Comparison of ENCODE assay signal across 10 cellular contexts in genomic region chr2:135986507-135986906, GRCh38. TPM values are rescaled to one million over a fixed set of nuclear protein-coding genes. Genes with fewer than 3 reads are reported as not detected.
DNase-seq lines count a peak whose midpoint lies in the region; ATAC-seq and TF ChIP-seq lines count a peak whose summit lies in the region.
"Had no signal": no experiment of that assay in that cellular context is flagged by ENCODE, and none has a peak within 500 bp of the region (broad histone marks: within the 10 kb centered on the region; RNA-seq: fewer than 3 reads in every experiment).

No MANE protein-coding gene starts in this region.

- no peak overlapping the region for H3K4me3 ChIP-seq in KMS-11 (IDR thresholded peaks at IDR 0.05; ENCODE audit: insufficient read depth, low read depth, low read length)
- peak overlapping the region; percentile 90 for H3K4me3 ChIP-seq in adipocyte (ENCODE audit: low read length)
- peak overlapping the region; percentile 92 for H3K4me3 ChIP-seq in parathyroid adenoma (ENCODE audit: low read depth, low read length)
- H3K4me3 ChIP-seq in mesenchymal stem cell (ENCODE audit: insufficient read depth in 1 of 2, low read depth in 1 of 2, low read length in 2 of 2) = peak overlapping the region in 1 of 2 experiments; percentile 85

- H3K9ac ChIP-seq in KMS-11 (no peak overlapping the region), adipocyte (ENCODE audit: low read length) (no peak overlapping the region), parathyroid adenoma (no peak overlapping the region), mesenchymal stem cell (ENCODE audit: low read length) (no peak overlapping the region)
- H3K9ac ChIP-seq: neural progenitor cell had no signal

- no peaks in the 10 kb centered on the region for H3K9me3 ChIP-seq in adipocyte (ENCODE audit: control insufficient read depth, low read length)
- no peaks in the 10 kb centered on the region for H3K9me3 ChIP-seq in parathyroid adenoma (ENCODE audit: control insufficient read depth, low read length)
- no peaks in the 10 kb centered on the region for H3K9me3 ChIP-seq in mesenchymal stem cell (ENCODE audit: control insufficient read depth, low read length)

- H3K27ac Mint-ChIP-seq in T-helper 2 cell treated with Interferon-gamma antibody and Interleukin-4, amounts not matched to agents 5 μg/mL and 100 μg/mL, for 36 hours = peak overlapping the region; percentile 97

- no peak for DNase-seq in T-helper 2 cell treated with Interferon-gamma antibody and Interleukin-4, amounts not matched to agents 5 μg/mL and 100 μg/mL, for 36 hours (ENCODE audit: low spot score)
- DNase-seq in T-helper 2 cell = no peak
- no peak for DNase-seq in adipocyte (ENCODE audit: low read depth)
- no peak for DNase-seq in mesenchymal stem cell
- DNase-seq: NCI-H146 had no signal

- H3K4me1 ChIP-seq in KMS-11 (ENCODE audit: low read depth, poor library complexity, severe bottlenecking) (peaks cover 20% of the 10 kb centered on the region), adipocyte (ENCODE audit: control insufficient read depth, insufficient read depth, low read length) (peaks cover 20% of the 10 kb centered on the region), parathyroid adenoma (no peaks in the 10 kb centered on the region), mesenchymal stem cell (ENCODE audit: control insufficient read depth, insufficient read depth, low read depth, low read length) (peaks cover 3% of the 10 kb centered on the region)

- no peak overlapping the region for H2BK120ac ChIP-seq in mesenchymal stem cell (ENCODE audit: low read depth, low read length)

- no peaks in the 10 kb centered on the region for H4K20me1 ChIP-seq in KMS-11 (ENCODE audit: insufficient read depth)

- peaks cover 2% of the 10 kb centered on the region for H3K79me1 ChIP-seq in mesenchymal stem cell (replicated peaks; ENCODE audit: low read length, poor library complexity, severe bottlenecking)

- H2AFZ ChIP-seq in KMS-11 (ENCODE audit: low read depth) = peak overlapping the region; percentile 82
- H2AFZ ChIP-seq in parathyroid adenoma = peak overlapping the region; percentile 93
- H2AFZ ChIP-seq in mesenchymal stem cell (ENCODE audit: low read depth, low read length) = no peak overlapping the region

- H3K79me2 ChIP-seq in KMS-11 (ENCODE audit: insufficient read depth, low read depth) (no peaks in the 10 kb centered on the region), parathyroid adenoma (no peaks in the 10 kb centered on the region)

- H3K27ac ChIP-seq in KMS-11 (no peak overlapping the region), parathyroid adenoma (no peak overlapping the region), mesenchymal stem cell (ENCODE audit: low read length, poor library complexity, severe bottlenecking) (no peak overlapping the region)
- H3K27ac ChIP-seq: neural progenitor cell had no signal

- no peak overlapping the region for H2AK5ac ChIP-seq in mesenchymal stem cell (ENCODE audit: low read length, severe bottlenecking)

- no peak overlapping the region for H4K91ac ChIP-seq in mesenchymal stem cell (ENCODE audit: low read length)

- H3K4me1 Mint-ChIP-seq in T-helper 2 cell treated with Interferon-gamma antibody and Interleukin-4, amounts not matched to agents 5 μg/mL and 100 μg/mL, for 36 hours (ENCODE audit: low read depth) = peaks cover 37% of the 10 kb centered on the region

- H3K27me3 Mint-ChIP-seq in T-helper 2 cell treated with Interferon-gamma antibody and Interleukin-4, amounts not matched to agents 5 μg/mL and 100 μg/mL, for 36 hours (ENCODE audit: low read depth) = no peaks in the 10 kb centered on the region

- TF ChIP-seq POLR2A in GM18505 (IDR thresholded peaks at IDR 0.05; ENCODE audit: borderline replicate concordance, extremely low read depth, insufficient read depth, insufficient read length) = no peak

- H2BK12ac ChIP-seq in mesenchymal stem cell (ENCODE audit: low read length in 2 of 2) = no peak overlapping the region

- 97% methylated on average over 3 of the region's 5 CpGs for WGBS in mesenchymal stem cell

- peaks cover 42% of the 10 kb centered on the region for H3K36me3 Mint-ChIP-seq in T-helper 2 cell treated with Interferon-gamma antibody and Interleukin-4, amounts not matched to agents 5 μg/mL and 100 μg/mL, for 36 hours (ENCODE audit: low read depth)

- no peak overlapping the region for H3K14ac ChIP-seq in mesenchymal stem cell (ENCODE audit: low read length in 2 of 2)

- no peak overlapping the region for H3K23ac ChIP-seq in mesenchymal stem cell (ENCODE audit: low read length in 2 of 2)

- H3K4me3 Mint-ChIP-seq in T-helper 2 cell treated with Interferon-gamma antibody and Interleukin-4, amounts not matched to agents 5 μg/mL and 100 μg/mL, for 36 hours = peak overlapping the region; percentile 96

- no peak overlapping the region for H3K18ac ChIP-seq in mesenchymal stem cell (ENCODE audit: low read depth in 1 of 2, low read length in 2 of 2)

- no peak overlapping the region for H2BK5ac ChIP-seq in mesenchymal stem cell (ENCODE audit: low read depth, low read length, poor library complexity, severe bottlenecking)

- ATAC-seq in GM18505 (IDR thresholded peaks at IDR 0.05; ENCODE audit: unreplicated experiment) (no peak), GM21528 (IDR thresholded peaks at IDR 0.05; ENCODE audit: low FRiP score, unreplicated experiment) (no peak)

- TF ChIP-seq CTCF in KMS-11 (conservative IDR thresholded peaks at IDR 0.05; ENCODE audit: low read depth, low read length) (no peak), parathyroid adenoma (IDR thresholded peaks at IDR 0.05) (no peak)

- no peak overlapping the region for H3K4ac ChIP-seq in mesenchymal stem cell (ENCODE audit: low read depth in 1 of 2, low read length in 2 of 2)

- H3K27me3 ChIP-seq in KMS-11 (ENCODE audit: insufficient read depth, low read depth) (no peaks in the 10 kb centered on the region), adipocyte (replicated peaks; ENCODE audit: control insufficient read depth, insufficient read depth, low read length) (no peaks in the 10 kb centered on the region), parathyroid adenoma (ENCODE audit: control insufficient read depth, insufficient read depth, low read length) (no peaks in the 10 kb centered on the region), mesenchymal stem cell (ENCODE audit: control insufficient read depth in 1 of 2, insufficient read depth in 1 of 2, low read length in 2 of 2) (no peaks in the 10 kb centered on the region)
- H3K27me3 ChIP-seq: neural progenitor cell had no signal

- no peaks in the 10 kb centered on the region for H3K36me3 ChIP-seq in KMS-11 (ENCODE audit: insufficient read depth)
- H3K36me3 ChIP-seq in adipocyte (ENCODE audit: control insufficient read depth, insufficient read depth, low read length, severe bottlenecking) = peaks cover 7% of the 10 kb centered on the region
- H3K36me3 ChIP-seq in parathyroid adenoma (ENCODE audit: control insufficient read depth, insufficient read depth, low read length) = no peaks in the 10 kb centered on the region
- peaks cover 0 to 15% of the 10 kb centered on the region in 2 experiments for H3K36me3 ChIP-seq in mesenchymal stem cell (ENCODE audit: control insufficient read depth in 1 of 2, insufficient read depth in 2 of 2, low read depth in 1 of 2, low read length in 2 of 2)

- no peak overlapping the region for H4K8ac ChIP-seq in mesenchymal stem cell (ENCODE audit: low read length)

- H3K9me3 Mint-ChIP-seq in T-helper 2 cell treated with Interferon-gamma antibody and Interleukin-4, amounts not matched to agents 5 μg/mL and 100 μg/mL, for 36 hours = peaks cover 4% of the 10 kb centered on the region

- no peak overlapping the region for H2BK15ac ChIP-seq in mesenchymal stem cell (ENCODE audit: low read depth, poor library complexity, severe bottlenecking)

- H3K4me2 ChIP-seq in KMS-11 (peak overlapping the region; percentile 87), parathyroid adenoma (ENCODE audit: low read length) (no peak overlapping the region), mesenchymal stem cell (ENCODE audit: low read length, poor library complexity, severe bottlenecking) (no peak overlapping the region)

RNA-seq across cellular contexts. Expression of gene DARS1, which starts 1.1 kb away (rescaled TPM):
- 62.0 TPM for polyA plus RNA-seq in mesenchymal stem cell (2013, experiment 1 of 2)
- polyA plus RNA-seq in mesenchymal stem cell (2013, experiment 2 of 2) = 68.1 TPM
